34 cellular contexts compared by ENCODE assay signal in genomic region chr16:66156538-66156937, GRCh38.
"Had no signal": no experiment of that assay in that cellular context is flagged by ENCODE, and none has a peak within 500 bp of the region (broad histone marks: within the 10 kb centered on the region; RNA-seq: fewer than 3 reads in every experiment).

No MANE protein-coding gene starts in this region.

- H3K4me3 ChIP-seq: ascending aorta, cardiac muscle cell had no signal

- H3K9me3 Mint-ChIP-seq: activated B cell treated with CpG ODN at 0.5 μM for 24 hours; activated CD4-positive, alpha-beta memory T cell treated with anti-CD3 and anti-CD28 coated beads for 36 hours; activated CD8-positive, alpha-beta T cell treated with anti-CD3 and anti-CD28 coated beads for 36 hours; activated naive CD4-positive, alpha-beta T cell treated with anti-CD3 and anti-CD28 coated beads, Interleukin-2, amount 10 ng/mL, durations not matched to agents 7 days and 5 days; activated naive CD4-positive, alpha-beta T cell treated with anti-CD3 and anti-CD28 coated beads, Interleukin-2, amount 50 U/mL, for 24 hours; activated naive CD8-positive, alpha-beta T cell treated with anti-CD3 and anti-CD28 coated beads, Interleukin-2, amount 10 ng/mL, durations not matched to agents 7 days and 5 days; activated naive CD8-positive, alpha-beta T cell treated with anti-CD3 and anti-CD28 coated beads, Interleukin-2, amount 50 U/mL, for 24 hours; activated T-cell treated with anti-CD3 and anti-CD28 coated beads, Interleukin-2, amount 50 U/mL, for 4 hours; activated T-cell treated with anti-CD3 and anti-CD28 coated beads, Interleukin-2, amount 50 U/mL, for 72 hours; activated T-helper 1 cell treated with anti-CD3 and anti-CD28 coated beads, Interleukin-12 subunit alpha, Interleukin-12 subunit beta, Interleukin-2, Interleukin-4 antibody, amounts not matched to agents 30 ng/mL and 10 ng/mL and 1 ng/mL, durations not matched to agents 14 hours and 24 hours and 36 hours; activated T-helper 17 cell treated with anti-CD3 and anti-CD28 coated beads, Interleukin-2, amount 50 U/mL, for 72 hours; brain; central memory CD8-positive, alpha-beta T cell had no signal

- ATAC-seq: activated CD8-positive, alpha-beta T cell treated with anti-CD3 and anti-CD28 coated beads for 36 hours; activated naive CD8-positive, alpha-beta T cell treated with anti-CD3 and anti-CD28 coated beads, Interleukin-2, amount 50 U/mL, for 24 hours; activated T-cell treated with anti-CD3 and anti-CD28 coated beads, Interleukin-2, amount 50 U/mL, for 4 hours; activated T-cell treated with anti-CD3 and anti-CD28 coated beads, Interleukin-2, amount 50 U/mL, for 72 hours; activated T-helper 17 cell treated with anti-CD3 and anti-CD28 coated beads, Interleukin-2, amount 50 U/mL, for 72 hours; T-helper 17 cell had no signal

- H3K27ac Mint-ChIP-seq: activated B cell treated with CpG ODN at 0.5 μM for 24 hours; activated CD4-positive, alpha-beta memory T cell treated with anti-CD3 and anti-CD28 coated beads for 36 hours; activated CD4-positive, alpha-beta T cell treated with anti-CD3 and anti-CD28 coated beads, Interleukin-2, amount 10 ng/mL, durations not matched to agents 24 days and 14 days; activated CD8-positive, alpha-beta T cell treated with anti-CD3 and anti-CD28 coated beads for 36 hours; activated naive CD4-positive, alpha-beta T cell treated with anti-CD3 and anti-CD28 coated beads, Interleukin-2, amount 10 ng/mL, durations not matched to agents 7 days and 5 days; activated naive CD4-positive, alpha-beta T cell treated with anti-CD3 and anti-CD28 coated beads, Interleukin-2, amount 50 U/mL, for 24 hours; activated naive CD8-positive, alpha-beta T cell; activated naive CD8-positive, alpha-beta T cell treated with anti-CD3 and anti-CD28 coated beads, Interleukin-2, amount 10 ng/mL, durations not matched to agents 7 days and 5 days; activated naive CD8-positive, alpha-beta T cell treated with anti-CD3 and anti-CD28 coated beads, Interleukin-2, amount 50 U/mL, for 24 hours; activated T-cell treated with anti-CD3 and anti-CD28 coated beads, Interleukin-2, amount 50 U/mL, for 72 hours; activated T-helper 1 cell treated with anti-CD3 and anti-CD28 coated beads, Interleukin-12 subunit alpha, Interleukin-12 subunit beta, Interleukin-2, Interleukin-4 antibody, amounts not matched to agents 30 ng/mL and 10 ng/mL and 1 ng/mL, durations not matched to agents 14 hours and 24 hours and 36 hours; activated T-helper 17 cell treated with anti-CD3 and anti-CD28 coated beads, Interleukin-2, amount 50 U/mL, for 72 hours; T-helper 17 cell had no signal

- DNase-seq: activated B cell treated with CpG ODN at 0.5 μM for 24 hours; activated CD4-positive, alpha-beta memory T cell treated with anti-CD3 and anti-CD28 coated beads for 36 hours; activated CD4-positive, alpha-beta T cell treated with anti-CD3 and anti-CD28 coated beads for 4 hours; activated CD4-positive, alpha-beta T cell treated with anti-CD3 and anti-CD28 coated beads, Interleukin-2, amount 10 ng/mL, durations not matched to agents 24 days and 14 days; activated CD4-positive, alpha-beta T cell treated with anti-CD3 and anti-CD28 coated beads, Interleukin-2, amount 50 U/mL, for 1 hour; activated CD4-positive, alpha-beta T cell treated with anti-CD3 and anti-CD28 coated beads, Interleukin-2, amount 50 U/mL, for 4 hours; activated CD4-positive, CD25-positive, alpha-beta regulatory T cell treated with anti-CD3 and anti-CD28 coated beads, Interleukin-2, amount 50 U/mL, for 72 hours; activated CD8-positive, alpha-beta memory T cell treated with anti-CD3 and anti-CD28 coated beads, Interleukin-2, amount 50 U/mL, for 4 hours; activated CD8-positive, alpha-beta T cell treated with anti-CD3 and anti-CD28 coated beads for 36 hours; activated effector memory CD4-positive, alpha-beta T cell treated with anti-CD3 and anti-CD28 coated beads, Interleukin-2, amount 50 U/mL, for 16 hours; activated gamma-delta T cell treated with Interleukin-2 at 50 U/mL for 16 hours; activated naive CD4-positive, alpha-beta T cell treated with anti-CD3 and anti-CD28 coated beads, Interleukin-2, amount 10 ng/mL, durations not matched to agents 7 days and 5 days; activated naive CD4-positive, alpha-beta T cell treated with Interleukin-2 at 50 U/mL for 16 hours; activated naive CD8-positive, alpha-beta T cell treated with anti-CD3 and anti-CD28 coated beads, Interleukin-2, amount 10 ng/mL, durations not matched to agents 7 days and 5 days; activated naive CD8-positive, alpha-beta T cell treated with anti-CD3 and anti-CD28 coated beads, Interleukin-2, amount 50 U/mL, for 24 hours; activated T-cell treated with anti-CD3 and anti-CD28 coated beads for 4 hours; activated T-cell treated with anti-CD3 and anti-CD28 coated beads, Interleukin-2, amount 50 U/mL, for 1 hour; activated T-cell treated with anti-CD3 and anti-CD28 coated beads, Interleukin-2, amount 50 U/mL, for 4 hours; activated T-cell treated with anti-CD3 and anti-CD28 coated beads, Interleukin-2, amount 50 U/mL, for 72 hours; amygdala; caudate nucleus; cerebellar nuclear complex; T-helper 17 cell had no signal

- H3K27me3 Mint-ChIP-seq: activated CD8-positive, alpha-beta T cell treated with anti-CD3 and anti-CD28 coated beads for 36 hours; activated naive CD4-positive, alpha-beta T cell treated with anti-CD3 and anti-CD28 coated beads, Interleukin-2, amount 50 U/mL, for 24 hours; activated naive CD8-positive, alpha-beta T cell; activated naive CD8-positive, alpha-beta T cell treated with anti-CD3 and anti-CD28 coated beads, Interleukin-2, amount 10 ng/mL, durations not matched to agents 7 days and 5 days; brain had no signal

- H3K27ac ChIP-seq: ascending aorta, cardiac muscle cell, VCaP had no signal

- H3K4me1 Mint-ChIP-seq: activated B cell treated with CpG ODN at 0.5 μM for 24 hours; activated naive CD4-positive, alpha-beta T cell treated with anti-CD3 and anti-CD28 coated beads, Interleukin-2, amount 10 ng/mL, durations not matched to agents 7 days and 5 days; activated naive CD4-positive, alpha-beta T cell treated with anti-CD3 and anti-CD28 coated beads, Interleukin-2, amount 50 U/mL, for 24 hours; activated naive CD8-positive, alpha-beta T cell treated with anti-CD3 and anti-CD28 coated beads, Interleukin-2, amount 10 ng/mL, durations not matched to agents 7 days and 5 days; activated naive CD8-positive, alpha-beta T cell treated with anti-CD3 and anti-CD28 coated beads, Interleukin-2, amount 50 U/mL, for 24 hours; activated T-helper 17 cell treated with anti-CD3 and anti-CD28 coated beads, Interleukin-2, amount 50 U/mL, for 72 hours; central memory CD8-positive, alpha-beta T cell had no signal

- H3K36me3 Mint-ChIP-seq: activated CD4-positive, alpha-beta memory T cell treated with anti-CD3 and anti-CD28 coated beads for 36 hours; activated naive CD4-positive, alpha-beta T cell treated with anti-CD3 and anti-CD28 coated beads, Interleukin-2, amount 10 ng/mL, durations not matched to agents 7 days and 5 days; activated naive CD4-positive, alpha-beta T cell treated with anti-CD3 and anti-CD28 coated beads, Interleukin-2, amount 50 U/mL, for 24 hours; activated naive CD8-positive, alpha-beta T cell; activated naive CD8-positive, alpha-beta T cell treated with anti-CD3 and anti-CD28 coated beads, Interleukin-2, amount 10 ng/mL, durations not matched to agents 7 days and 5 days; brain had no signal

- H3K27me3 ChIP-seq: ascending aorta, cardiac muscle cell had no signal

- H3K4me3 Mint-ChIP-seq: activated B cell treated with CpG ODN at 0.5 μM for 24 hours; activated CD4-positive, alpha-beta memory T cell treated with anti-CD3 and anti-CD28 coated beads for 36 hours; activated CD4-positive, alpha-beta T cell treated with anti-CD3 and anti-CD28 coated beads, Interleukin-2, amount 10 ng/mL, durations not matched to agents 24 days and 14 days; activated CD8-positive, alpha-beta T cell treated with anti-CD3 and anti-CD28 coated beads for 36 hours; activated naive CD4-positive, alpha-beta T cell treated with anti-CD3 and anti-CD28 coated beads, Interleukin-2, amount 10 ng/mL, durations not matched to agents 7 days and 5 days; activated naive CD4-positive, alpha-beta T cell treated with anti-CD3 and anti-CD28 coated beads, Interleukin-2, amount 50 U/mL, for 24 hours; activated naive CD8-positive, alpha-beta T cell; activated naive CD8-positive, alpha-beta T cell treated with anti-CD3 and anti-CD28 coated beads, Interleukin-2, amount 10 ng/mL, durations not matched to agents 7 days and 5 days; activated naive CD8-positive, alpha-beta T cell treated with anti-CD3 and anti-CD28 coated beads, Interleukin-2, amount 50 U/mL, for 24 hours; activated T-cell treated with anti-CD3 and anti-CD28 coated beads, Interleukin-2, amount 50 U/mL, for 4 hours; activated T-cell treated with anti-CD3 and anti-CD28 coated beads, Interleukin-2, amount 50 U/mL, for 72 hours; activated T-helper 1 cell treated with anti-CD3 and anti-CD28 coated beads, Interleukin-12 subunit alpha, Interleukin-12 subunit beta, Interleukin-2, Interleukin-4 antibody, amounts not matched to agents 30 ng/mL and 10 ng/mL and 1 ng/mL, durations not matched to agents 14 hours and 24 hours and 36 hours; activated T-helper 17 cell treated with anti-CD3 and anti-CD28 coated beads, Interleukin-2, amount 50 U/mL, for 72 hours; brain; central memory CD8-positive, alpha-beta T cell; T-helper 17 cell had no signal

- H3K9me3 ChIP-seq: ascending aorta had no signal

- H3K36me3 ChIP-seq: ascending aorta, cardiac muscle cell had no signal

- FAIRE-seq: bronchial epithelial cell, TTC549 had no signal
